ENCODE assay signal across 13 cellular contexts in the genomic region with DNA sequence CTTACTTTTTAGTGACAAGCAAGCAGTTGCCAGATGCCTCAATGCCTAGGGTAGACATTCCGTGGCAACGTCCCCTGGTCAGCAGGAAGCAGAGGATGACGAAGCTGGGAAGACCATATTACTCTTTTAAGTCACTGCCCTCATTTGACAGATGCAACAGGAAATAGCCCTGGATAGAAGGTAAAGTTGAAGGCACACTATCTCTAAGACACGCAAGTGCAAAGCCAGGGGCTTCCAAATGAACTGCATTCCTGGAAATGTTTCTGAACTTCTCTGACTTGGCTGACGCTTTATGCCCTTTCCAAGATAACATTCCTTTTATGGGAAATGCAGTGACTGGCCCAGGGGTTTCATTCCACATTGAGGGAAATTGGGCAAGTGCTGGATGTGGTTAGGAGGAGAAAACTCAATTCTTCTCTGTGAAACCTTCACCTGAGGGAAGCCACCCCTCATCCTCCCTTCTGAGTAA. TPM values are rescaled to one million over a fixed set of nuclear protein-coding genes. Genes with fewer than 3 reads are reported as not detected.
DNase-seq lines count a peak whose midpoint lies in the region; ATAC-seq, FAIRE-seq and TF ChIP-seq lines count a peak whose summit lies in the region.
"Had no signal": no experiment of that assay in that cellular context is flagged by ENCODE, and none has a peak within 500 bp of the region (broad histone marks: within the 10 kb centered on the region; RNA-seq: fewer than 3 reads in every experiment).

No MANE protein-coding gene starts in this region.

- FAIRE-seq in urothelium cell line (lab: Jason Lieb, UNC), result no peak

- no peak overlapping the region for H3K4me3 Mint-ChIP-seq in stimulated activated naive CD8-positive, alpha-beta T cell treated with anti-CD3 and anti-CD28 coated beads, Interleukin-15, Interleukin-2, amounts not matched to agents 100 ng/mL and 50 ng/mL, for 24 hours
- H3K4me3 Mint-ChIP-seq in endothelial cell (ENCODE audit: unreplicated experiment) (no peak overlapping the region), nephron (peak overlapping the region in 1 of 3 experiments; percentile 27)
- H3K4me3 Mint-ChIP-seq: brain had no signal

- H3K4me1 ChIP-seq in aorta (ENCODE audit: control insufficient read depth in 1 of 2, insufficient read depth in 2 of 2, low read length in 2 of 2), result peaks cover 4 to 16% of the 10 kb centered on the region in 2 donors

- H3K27ac ChIP-seq in aorta (ENCODE audit: low read depth in 1 of 2, low read length in 2 of 2), result peak overlapping the region; percentile 51 to 100

- H3K9me3 Mint-ChIP-seq in stimulated activated naive CD8-positive, alpha-beta T cell treated with anti-CD3 and anti-CD28 coated beads, Interleukin-15, Interleukin-2, amounts not matched to agents 100 ng/mL and 50 ng/mL, for 24 hours, result no peaks in the 10 kb centered on the region
- H3K9me3 Mint-ChIP-seq in endothelial cell (ENCODE audit: unreplicated experiment), result no peaks in the 10 kb centered on the region
- no peaks in the 10 kb centered on the region for H3K9me3 Mint-ChIP-seq in nephron
- H3K9me3 Mint-ChIP-seq: brain had no signal

- no peaks in the 10 kb centered on the region for H3K9me3 ChIP-seq in aorta (ENCODE audit: control insufficient read depth, low read length)

- TF ChIP-seq CTCF in endothelial cell (IDR thresholded peaks at IDR 0.05; ENCODE audit: unreplicated experiment) (no peak), nephron (IDR thresholded peaks at IDR 0.05; ENCODE audit: unreplicated experiment in 3 of 3) (no peak)

- no peaks in the 10 kb centered on the region for H3K27me3 ChIP-seq in aorta (ENCODE audit: control insufficient read depth in 1 of 2, insufficient read depth in 2 of 2, low read length in 1 of 2)

- no peaks in the 10 kb centered on the region for H3K36me3 ChIP-seq in aorta (ENCODE audit: control insufficient read depth in 1 of 2, insufficient read depth in 2 of 2, low read length in 1 of 2)

- H3K4me3 ChIP-seq in aorta (ENCODE audit: low read length in 2 of 2), result no peak overlapping the region

- no peaks in the 10 kb centered on the region for H3K27me3 Mint-ChIP-seq in stimulated activated naive CD8-positive, alpha-beta T cell treated with anti-CD3 and anti-CD28 coated beads, Interleukin-15, Interleukin-2, amounts not matched to agents 100 ng/mL and 50 ng/mL, for 24 hours
- peaks cover 2% of the 10 kb centered on the region for H3K27me3 Mint-ChIP-seq in endothelial cell (ENCODE audit: unreplicated experiment)
- H3K27me3 Mint-ChIP-seq in nephron (ENCODE audit: low read depth), result peaks cover 4% of the 10 kb centered on the region

- WGBS in aorta, 2 donors, result 3 to 8% methylated on average over 5 of the region's 5 CpGs

- DNase-seq in stimulated activated naive CD8-positive, alpha-beta T cell treated with anti-CD3 and anti-CD28 coated beads, Interleukin-15, Interleukin-2, amounts not matched to agents 100 U/mL and 50 U/mL, for 24 hours, result no peak
- DNase-seq in endothelial cell (ENCODE audit: low spot score), result no peak
- DNase-seq in aorta, result peak in 1 of 2 donors; percentile 69
- DNase-seq in NCI-H510A treated with DMSO at 0.1 percent for 48 hours (lab: John Stamatoyannopoulos, UW), result no peak
- no peak for DNase-seq in T-helper 2 cell
- DNase-seq in urothelium cell line (ENCODE audit: low spot score), result no peak
- DNase-seq: activated CD4-positive, CD25-positive, alpha-beta regulatory T cell treated with anti-CD3 and anti-CD28 coated beads, Interleukin-2, amount 50 U/mL, for 72 hours; DMS 273 treated with DMSO at 0.1 percent for 48 hours; hippocampal formation; occipital lobe had no signal

- H3K4me1 Mint-ChIP-seq in stimulated activated naive CD8-positive, alpha-beta T cell treated with anti-CD3 and anti-CD28 coated beads, Interleukin-15, Interleukin-2, amounts not matched to agents 100 ng/mL and 50 ng/mL, for 24 hours (ENCODE audit: low read depth), result no peaks in the 10 kb centered on the region
- H3K4me1 Mint-ChIP-seq in endothelial cell (ENCODE audit: unreplicated experiment) (peaks cover 12% of the 10 kb centered on the region), nephron (peaks cover 54% of the 10 kb centered on the region)

- intact Hi-C loops in aorta (cut with DNase I), result no loop called here

- H3K27ac Mint-ChIP-seq in stimulated activated naive CD8-positive, alpha-beta T cell treated with anti-CD3 and anti-CD28 coated beads, Interleukin-15, Interleukin-2, amounts not matched to agents 100 ng/mL and 50 ng/mL, for 24 hours, result peak overlapping the region; percentile 59
- peak overlapping the region; percentile 61 for H3K27ac Mint-ChIP-seq in endothelial cell (ENCODE audit: unreplicated experiment)
- H3K27ac Mint-ChIP-seq in nephron, result peak overlapping the region; percentile 88 to 94 (median 93)

- ATAC-seq in stimulated activated naive CD8-positive, alpha-beta T cell treated with anti-CD3 and anti-CD28 coated beads, Interleukin-15, Interleukin-2, amounts not matched to agents 100 U/mL and 50 U/mL, for 24 hours, result no peak
- peak; percentile 31 for ATAC-seq in aorta (ENCODE audit: low FRiP score)

- H3K36me3 Mint-ChIP-seq in stimulated activated naive CD8-positive, alpha-beta T cell treated with anti-CD3 and anti-CD28 coated beads, Interleukin-15, Interleukin-2, amounts not matched to agents 100 ng/mL and 50 ng/mL, for 24 hours (ENCODE audit: low read depth), result peaks cover 55% of the 10 kb centered on the region
- H3K36me3 Mint-ChIP-seq in endothelial cell (ENCODE audit: low read depth, unreplicated experiment), result peaks cover 46% of the 10 kb centered on the region
- H3K36me3 Mint-ChIP-seq in nephron (ENCODE audit: low read depth), result peaks cover 48% of the 10 kb centered on the region

RNA-seq across cellular contexts. Expression of gene PCSK7, which starts 14.7 kb away (rescaled TPM):
- total RNA-seq in endothelial cell (ENCODE audit: unreplicated experiment) (93.6 TPM), aorta (10 to 100 TPM; 52.8 to 71.5 TPM)
- polyA plus RNA-seq in aorta, result 10 to 100 TPM; 23.5 to 57.0 TPM

RNA-seq across cellular contexts. Expression of gene RNF214, which starts 15.3 kb away (rescaled TPM):
- total RNA-seq in endothelial cell (ENCODE audit: unreplicated experiment), result 37.1 TPM
- total RNA-seq in aorta, result 10 to 100 TPM; 27.2 to 32.7 TPM
- 10 to 100 TPM; 10.9 to 16.7 TPM for polyA plus RNA-seq in aorta

RNA-seq across cellular contexts. Expression of gene TAGLN, which starts 18.0 kb away (rescaled TPM):
- 25.4 TPM for total RNA-seq in endothelial cell (ENCODE audit: unreplicated experiment)
- total RNA-seq in aorta, result over 10,000 TPM in 1 of 2 donors, 1,000 to 10,000 TPM in 1; 4,857 to 10,188 TPM
- polyA plus RNA-seq in aorta, result over 10,000 TPM; 12,625 to 13,815 TPM

RNA-seq across cellular contexts. Expression of gene SIDT2, which starts 38.6 kb away (rescaled TPM):
- total RNA-seq in endothelial cell (ENCODE audit: unreplicated experiment), result 41.3 TPM
- 10 to 100 TPM; 51.2 to 81.3 TPM for total RNA-seq in aorta
- 10 to 100 TPM; 10.4 to 62.9 TPM for polyA plus RNA-seq in aorta

Comparison
In these comparisons a context has a peak if more than half of its experiments do, and no peak if none do; other contexts are left out.
1. RNA of gene TAGLN, which starts 18.0 kb away (total RNA-seq): 4,857 to 10,188 TPM in aorta; 25.4 TPM in endothelial cell (single experiment); every median in the first group is over 100 times any median in the second.
2. Peak in every context shown above with its lines, with median percentiles within 50 percentile points of each other: H3K27ac Mint-ChIP-seq.